In the genomic region with DNA sequence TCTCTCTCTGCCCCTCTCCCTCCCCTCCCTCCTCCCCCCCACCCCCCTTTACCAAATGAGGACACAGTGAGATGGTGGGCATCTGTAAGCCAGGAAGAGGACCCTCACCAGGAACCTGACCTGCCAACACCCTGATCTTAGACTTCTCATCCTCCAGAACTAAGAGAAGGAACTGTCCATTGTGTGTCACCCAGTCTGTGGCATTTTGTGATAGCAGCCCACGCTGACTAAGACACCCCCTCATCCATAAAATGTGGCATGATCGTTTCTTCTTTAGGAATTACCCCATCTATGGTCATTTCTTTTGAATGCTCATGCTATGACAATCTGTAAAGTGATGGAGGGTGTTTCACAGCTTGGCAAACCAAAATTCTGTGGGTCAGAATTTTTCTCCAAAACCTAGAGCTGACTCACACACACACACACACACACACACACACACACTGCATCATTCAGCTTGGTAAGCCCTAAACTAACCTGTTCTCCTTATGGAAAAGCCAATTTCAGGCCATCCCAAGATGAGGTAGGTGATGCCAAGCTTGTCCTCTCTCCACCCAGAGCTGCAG, we compare ENCODE assay signal across 22 cellular contexts.
"Had no signal": no experiment of that assay in that cellular context is flagged by ENCODE, and none has a peak within 500 bp of the region (broad histone marks: within the 10 kb centered on the region; RNA-seq: fewer than 3 reads in every experiment).

No MANE protein-coding gene starts in this region.

- ATAC-seq: mucosa of descending colon, WTC11 had no signal

- H3K9me3 Mint-ChIP-seq: activated naive CD4-positive, alpha-beta T cell treated with anti-CD3 and anti-CD28 coated beads, Interleukin-2, amount 50 U/mL, for 24 hours; dendritic cell treated with granulocyte-macrophage colony-stimulating factor and Interleukin-4, amounts not matched to agents 40 ng/mL and 50 ng/mL, for 4 days; T-helper 1 cell treated with Interleukin-12 subunit alpha and Interleukin-12 subunit beta and Interleukin-4 antibody, amounts not matched to agents 30 μg/mL and 1 μg/mL, for 36 hours had no signal

- H3K27me3 ChIP-seq: esophagus muscularis mucosa, hepatocyte, right atrium auricular region, suprapubic skin, transverse colon, uterus had no signal

- H3K4me2 ChIP-seq: hepatocyte had no signal

- H3K4me3 Mint-ChIP-seq: activated naive CD4-positive, alpha-beta T cell treated with anti-CD3 and anti-CD28 coated beads, Interleukin-2, amount 50 U/mL, for 24 hours; dendritic cell treated with granulocyte-macrophage colony-stimulating factor and Interleukin-4, amounts not matched to agents 40 ng/mL and 50 ng/mL, for 4 days; memory B cell; naive B cell; stimulated activated naive CD8-positive, alpha-beta T cell treated with anti-CD3 and anti-CD28 coated beads, Interleukin-15, amount 100 ng/mL, for 72 hours; T-helper 1 cell treated with Interleukin-12 subunit alpha and Interleukin-12 subunit beta and Interleukin-4 antibody, amounts not matched to agents 30 μg/mL and 1 μg/mL, for 36 hours; WTC11 had no signal

- H3K9me3 ChIP-seq: mucosa of descending colon, prostate gland, suprapubic skin, transverse colon, uterus had no signal

- DNase-seq: activated CD4-positive, alpha-beta T cell treated with anti-CD3 and anti-CD28 coated beads for 4 hours; activated effector memory CD4-positive, alpha-beta T cell treated with anti-CD3 and anti-CD28 coated beads, Interleukin-2, amount 50 U/mL, for 16 hours; amniotic stem cell; effector CD8-positive, alpha-beta T cell; mucosa of descending colon; naive B cell; stimulated activated CD4-positive, alpha-beta T cell treated with anti-CD3 and anti-CD28 coated beads, Interleukin-12 subunit alpha, Interleukin-12 subunit beta, amount 100 ng/mL, for 4 hours; stimulated activated CD4-positive, alpha-beta T cell treated with anti-CD3 and anti-CD28 coated beads, Interleukin-1b, Interleukin-23, amount 100 ng/mL, for 48 hours; stimulated activated CD8-positive, alpha-beta memory T cell treated with anti-CD3 and anti-CD28 coated beads, Interleukin-4, amount 100 ng/mL, for 48 hours; stimulated activated naive CD8-positive, alpha-beta T cell treated with anti-CD3 and anti-CD28 coated beads, Interleukin-15, amount 100 ng/mL, for 72 hours; transverse colon; uterus had no signal

- H3K4me1 ChIP-seq: prostate gland, suprapubic skin, transverse colon had no signal

- H3K36me3 Mint-ChIP-seq: activated naive CD4-positive, alpha-beta T cell treated with anti-CD3 and anti-CD28 coated beads, Interleukin-2, amount 50 U/mL, for 24 hours; naive B cell had no signal

- H2AFZ ChIP-seq: hepatocyte had no signal

- H3K79me2 ChIP-seq: hepatocyte had no signal

- H3K4me1 Mint-ChIP-seq: memory B cell, naive B cell had no signal

- H3K36me3 ChIP-seq: esophagus muscularis mucosa, prostate gland, right atrium auricular region, suprapubic skin, transverse colon, uterus had no signal

- H3K4me3 ChIP-seq: esophagus muscularis mucosa, hepatocyte, mucosa of descending colon, prostate gland, right atrium auricular region, suprapubic skin, transverse colon, uterus had no signal

- H3K27ac ChIP-seq: esophagus muscularis mucosa, hepatocyte, prostate gland, right atrium auricular region, suprapubic skin, transverse colon, uterus had no signal

- H3K27me3 Mint-ChIP-seq: activated naive CD4-positive, alpha-beta T cell treated with anti-CD3 and anti-CD28 coated beads, Interleukin-2, amount 50 U/mL, for 24 hours; stimulated activated naive CD8-positive, alpha-beta T cell treated with anti-CD3 and anti-CD28 coated beads, Interleukin-15, amount 100 ng/mL, for 72 hours had no signal

- H3K27ac Mint-ChIP-seq: activated naive CD4-positive, alpha-beta T cell treated with anti-CD3 and anti-CD28 coated beads, Interleukin-2, amount 50 U/mL, for 24 hours; dendritic cell treated with granulocyte-macrophage colony-stimulating factor and Interleukin-4, amounts not matched to agents 40 ng/mL and 50 ng/mL, for 4 days; memory B cell; naive B cell; stimulated activated naive CD8-positive, alpha-beta T cell treated with anti-CD3 and anti-CD28 coated beads, Interleukin-15, amount 100 ng/mL, for 72 hours; WTC11 had no signal
